17 cellular contexts compared by ENCODE assay signal in genomic region chr10:88828310-88828709, GRCh38. TPM values are rescaled to one million over a fixed set of nuclear protein-coding genes. Genes with fewer than 3 reads are reported as not detected.
"Had no signal": no experiment of that assay in that cellular context is flagged by ENCODE, and none has a peak within 500 bp of the region (broad histone marks: within the 10 kb centered on the region; RNA-seq: fewer than 3 reads in every experiment).

No MANE protein-coding gene starts in this region.

- H3K4me1 ChIP-seq: ascending aorta, sigmoid colon, tibial artery had no signal

- ATAC-seq: esophagus mucosa; left colon; natural killer cell treated with Interleukin-12 subunit alpha and Interleukin-12 subunit beta and Interleukin-15 and Interleukin-18, amount 100 ng/mL, for 72 hours had no signal

- DNase-seq: activated CD4-positive, alpha-beta memory T cell treated with anti-CD3 and anti-CD28 coated beads for 36 hours; activated naive CD4-positive, alpha-beta T cell treated with anti-CD3 and anti-CD28 coated beads for 36 hours; activated T-cell treated with anti-CD3 and anti-CD28 coated beads, Interleukin-2, amount 50 U/mL, for 1 hour; cortex of kidney; left colon; sigmoid colon; stimulated activated naive CD4-positive, alpha-beta T cell; substantia nigra; tibial artery; WERI-Rb-1 had no signal

- H3K4me3 ChIP-seq: ascending aorta, lung, sigmoid colon, tibial artery had no signal

- H3K27ac ChIP-seq: ascending aorta, sigmoid colon, tibial artery, WERI-Rb-1 had no signal

- H3K27me3 ChIP-seq: ascending aorta, sigmoid colon, tibial artery had no signal

- H3K36me3 ChIP-seq: ascending aorta, sigmoid colon, tibial artery, WERI-Rb-1 had no signal

- H3K9me3 ChIP-seq: ascending aorta, sigmoid colon, tibial artery had no signal

RNA-seq across cellular contexts. Expression of gene ANKRD22, which starts 23.3 kb away (rescaled TPM):
- total RNA-seq: ascending aorta; glomerular endothelial cell; sigmoid colon; T-helper 2 cell treated with Interferon-gamma antibody and Interleukin-4, amounts not matched to agents 100 ng/mL and 5 ng/mL, for 36 hours had no signal

RNA-seq across cellular contexts. Expression of gene LIPM, which starts 25.8 kb away (rescaled TPM):
- total RNA-seq: activated CD4-positive, alpha-beta memory T cell treated with anti-CD3 and anti-CD28 coated beads for 36 hours; activated naive CD4-positive, alpha-beta T cell treated with anti-CD3 and anti-CD28 coated beads for 36 hours; ascending aorta; esophagus mucosa; glomerular endothelial cell; left colon; lung; mesothelial cell of epicardium; natural killer cell treated with Interleukin-12 subunit alpha and Interleukin-12 subunit beta and Interleukin-15 and Interleukin-18, amount 100 ng/mL, for 72 hours; sigmoid colon; T-helper 2 cell treated with Interferon-gamma antibody and Interleukin-4, amounts not matched to agents 100 ng/mL and 5 ng/mL, for 36 hours had no signal
- polyA plus RNA-seq: lung, sigmoid colon had no signal
